Comparison of ENCODE assay signal across 1 cellular context in the genomic region with DNA sequence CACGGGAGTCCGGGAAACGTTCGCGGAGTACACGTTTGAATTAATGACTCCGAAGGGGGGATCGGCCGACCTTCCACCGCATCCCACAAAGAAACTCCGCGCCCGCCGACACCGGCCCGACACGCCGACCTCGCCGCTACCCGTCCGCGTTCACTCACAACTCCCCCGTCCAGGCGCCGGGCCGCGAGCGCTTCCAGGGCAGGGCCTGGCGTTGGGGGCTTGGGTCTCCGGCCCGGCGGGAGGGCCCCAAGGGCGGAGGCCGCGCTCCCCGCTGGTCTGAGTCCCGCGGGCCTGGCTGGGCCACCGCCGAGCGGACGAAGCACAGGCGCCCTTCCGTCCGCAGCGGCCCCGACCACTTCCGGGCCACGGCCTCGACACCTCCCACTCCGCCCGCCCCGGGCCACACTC.
TF ChIP-seq lines count a peak whose summit lies in the region.

No MANE protein-coding gene starts in this region.

TF ChIP-seq in GM12878, 131 proteins besides CTCF, POLR2A, EP300 and RAD21:
- TF ChIP-seq BHLHE40 (IDR thresholded peaks at IDR 0.05; ENCODE audit: borderline replicate concordance in 1 of 2, low read depth in 2 of 2, low read length in 1 of 2), result 0 out of 4 replicates have a peak, but pooled peaks of 1 of the 2 experiments have one; percentile 23
- 0 out of 2 replicates have a peak, but pooled peaks have one; percentile 26 for TF ChIP-seq CHD1 (IDR thresholded peaks at IDR 0.05; ENCODE audit: low read depth, low read length)
